16 cellular contexts compared by ENCODE assay signal in genomic region chr4:184784628-184785257, GRCh38.
"Had no signal": no experiment of that assay in that cellular context is flagged by ENCODE, and none has a peak within 500 bp of the region (broad histone marks: within the 10 kb centered on the region; RNA-seq: fewer than 3 reads in every experiment).

No MANE protein-coding gene starts in this region.

- ATAC-seq: activated CD4-positive, alpha-beta T cell treated with anti-CD3 and anti-CD28 coated beads for 36 hours; activated CD8-positive, alpha-beta memory T cell treated with anti-CD3 and anti-CD28 coated beads, Interleukin-2, amount 10 ng/mL, durations not matched to agents 7 days and 5 days; foreskin keratinocyte; heart left ventricle; left cardiac atrium; T-helper 17 cell had no signal

- DNase-seq: activated CD4-positive, alpha-beta memory T cell treated with anti-CD3 and anti-CD28 coated beads for 36 hours; activated CD4-positive, alpha-beta T cell treated with anti-CD3 and anti-CD28 coated beads for 36 hours; activated CD8-positive, alpha-beta memory T cell treated with anti-CD3 and anti-CD28 coated beads, Interleukin-2, amount 10 ng/mL, durations not matched to agents 7 days and 5 days; activated T-cell treated with anti-CD3 and anti-CD28 coated beads, Interleukin-2, amount 50 U/mL, for 1 hour; adrenal gland; cortex of kidney; effector CD8-positive, alpha-beta T cell; esophagus squamous epithelium; foreskin keratinocyte; heart left ventricle; immature natural killer cell; left cardiac atrium; right lobe of liver; T-helper 17 cell; thyroid gland; WERI-Rb-1 had no signal
